23 cellular contexts compared by ENCODE assay signal in genomic region chr9:137428311-137428630, GRCh38. TPM values are rescaled to one million over a fixed set of nuclear protein-coding genes. Genes with fewer than 3 reads are reported as not detected.
"Had no signal": no experiment of that assay in that cellular context is flagged by ENCODE, and none has a peak within 500 bp of the region (broad histone marks: within the 10 kb centered on the region; RNA-seq: fewer than 3 reads in every experiment).

No MANE protein-coding gene starts in this region.

- H2AFZ ChIP-seq: PC-9 had no signal

- H3K4me2 ChIP-seq: PC-9 had no signal

- H3K27me3 ChIP-seq: breast epithelium, MG63 had no signal

- H3K4me3 Mint-ChIP-seq: activated CD8-positive, alpha-beta T cell treated with anti-CD3 and anti-CD28 coated beads, Interleukin-2, amount 10 ng/mL, durations not matched to agents 7 days and 5 days had no signal

- ATAC-seq: activated CD4-positive, CD25-positive, alpha-beta regulatory T cell treated with anti-CD3 and anti-CD28 coated beads, Interleukin-2, amount 50 U/mL, for 24 hours; activated CD8-positive, alpha-beta T cell treated with anti-CD3 and anti-CD28 coated beads, Interleukin-2, amount 10 ng/mL, durations not matched to agents 7 days and 5 days; Right ventricle myocardium inferior had no signal

- DNase-seq: activated CD4-positive, alpha-beta T cell treated with anti-CD3 and anti-CD28 coated beads for 4 hours; activated CD8-positive, alpha-beta memory T cell treated with anti-CD3 and anti-CD28 coated beads, Interleukin-2, amount 50 U/mL, for 48 hours; activated CD8-positive, alpha-beta T cell treated with anti-CD3 and anti-CD28 coated beads, Interleukin-2, amount 10 ng/mL, durations not matched to agents 7 days and 5 days; activated naive CD4-positive, alpha-beta T cell treated with anti-CD3 and anti-CD28 coated beads, Interleukin-2, amount 50 U/mL, for 16 hours; activated T-cell treated with anti-CD3 and anti-CD28 coated beads, Interleukin-2, amount 50 U/mL, for 1 hour; caudate nucleus; MG63; MV-4-11; NCI-H1105; NCI-H1436; NCI-H187; NCI-H2081; NCI-H446; NCI-H524 treated with DMSO at 0.1 percent for 48 hours; NCI-H748 treated with DMSO at 0.1 percent for 48 hours; PC-9; T-helper 1 cell had no signal

- H3K36me3 ChIP-seq: breast epithelium, MG63 had no signal

- H3K27ac Mint-ChIP-seq: activated CD8-positive, alpha-beta T cell treated with anti-CD3 and anti-CD28 coated beads, Interleukin-2, amount 10 ng/mL, durations not matched to agents 7 days and 5 days had no signal

- H3K27ac ChIP-seq: breast epithelium, PC-9, SK-N-MC had no signal

- H3K9me3 ChIP-seq: breast epithelium, MG63 had no signal

- H3K4me3 ChIP-seq: breast epithelium, MG63, PC-9, SK-N-MC had no signal

RNA-seq across cellular contexts. Expression of gene ENTPD8, which starts 12.9 kb away (rescaled TPM):
- total RNA-seq: activated CD8-positive, alpha-beta T cell treated with anti-CD3 and anti-CD28 coated beads, Interleukin-2, amount 10 ng/mL, durations not matched to agents 7 days and 5 days; aorta; Right ventricle myocardium inferior; T-helper 2 cell treated with Interferon-gamma antibody and Interleukin-4, amounts not matched to agents 100 ng/mL and 5 ng/mL, for 36 hours had no signal
